ENCODE assay signal across 24 cellular contexts in the genomic region with DNA sequence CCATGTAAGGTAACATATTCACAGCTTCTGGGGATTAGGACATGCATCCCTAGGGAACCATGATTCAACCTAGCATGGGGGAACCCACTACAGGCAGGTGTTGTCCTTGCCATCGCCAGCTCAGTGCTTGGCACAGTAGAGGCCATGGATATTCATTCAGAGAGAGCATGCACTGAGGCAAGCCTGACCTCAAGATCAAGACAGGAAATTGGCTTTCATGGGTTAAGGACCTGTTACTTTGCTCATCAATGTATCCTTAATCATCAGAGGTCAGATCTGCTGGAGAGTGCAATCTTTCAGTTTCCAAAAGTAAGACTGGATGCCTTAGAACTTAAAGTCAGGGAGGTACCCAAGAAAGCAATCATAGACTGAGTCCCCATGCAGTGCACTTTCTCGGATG.
"Had no signal": no experiment of that assay in that cellular context is flagged by ENCODE, and none has a peak within 500 bp of the region (broad histone marks: within the 10 kb centered on the region; RNA-seq: fewer than 3 reads in every experiment).

No MANE protein-coding gene starts in this region.

- H3K27ac Mint-ChIP-seq: dendritic cell treated with granulocyte-macrophage colony-stimulating factor and Interleukin-4, amounts not matched to agents 40 ng/mL and 50 ng/mL, for 4 days; effector memory CD8-positive, alpha-beta T cell; endodermal cell; mesothelial cell of epicardium had no signal

- H3K36me3 Mint-ChIP-seq: naive B cell had no signal

- H3K9me3 Mint-ChIP-seq: dendritic cell treated with granulocyte-macrophage colony-stimulating factor and Interleukin-4, amounts not matched to agents 40 ng/mL and 50 ng/mL, for 4 days had no signal

- H3K4me1 Mint-ChIP-seq: endodermal cell, naive B cell had no signal

- ATAC-seq: effector memory CD8-positive, alpha-beta T cell; esophagus mucosa; gastrocnemius medialis; heart right ventricle; left cardiac atrium; left lung; left ventricle myocardium superior; lower lobe of right lung; mucosa of descending colon had no signal

- DNase-seq: colonic mucosa; cortex of kidney; effector CD8-positive, alpha-beta T cell; effector memory CD8-positive, alpha-beta T cell; endodermal cell; erythroblast; esophagus squamous epithelium; foreskin fibroblast; foreskin melanocyte; gastrocnemius medialis; glutamatergic neuron; head of caudate nucleus; heart right ventricle; hippocampal formation; left cardiac atrium; left lung; left ventricle myocardium superior; lower lobe of right lung; mesenchymal stem cell; mucosa of descending colon; naive B cell had no signal

- H3K4me3 Mint-ChIP-seq: dendritic cell treated with granulocyte-macrophage colony-stimulating factor and Interleukin-4, amounts not matched to agents 40 ng/mL and 50 ng/mL, for 4 days; effector memory CD8-positive, alpha-beta T cell; endodermal cell; mesothelial cell of epicardium; naive B cell had no signal
